In the genomic region with DNA sequence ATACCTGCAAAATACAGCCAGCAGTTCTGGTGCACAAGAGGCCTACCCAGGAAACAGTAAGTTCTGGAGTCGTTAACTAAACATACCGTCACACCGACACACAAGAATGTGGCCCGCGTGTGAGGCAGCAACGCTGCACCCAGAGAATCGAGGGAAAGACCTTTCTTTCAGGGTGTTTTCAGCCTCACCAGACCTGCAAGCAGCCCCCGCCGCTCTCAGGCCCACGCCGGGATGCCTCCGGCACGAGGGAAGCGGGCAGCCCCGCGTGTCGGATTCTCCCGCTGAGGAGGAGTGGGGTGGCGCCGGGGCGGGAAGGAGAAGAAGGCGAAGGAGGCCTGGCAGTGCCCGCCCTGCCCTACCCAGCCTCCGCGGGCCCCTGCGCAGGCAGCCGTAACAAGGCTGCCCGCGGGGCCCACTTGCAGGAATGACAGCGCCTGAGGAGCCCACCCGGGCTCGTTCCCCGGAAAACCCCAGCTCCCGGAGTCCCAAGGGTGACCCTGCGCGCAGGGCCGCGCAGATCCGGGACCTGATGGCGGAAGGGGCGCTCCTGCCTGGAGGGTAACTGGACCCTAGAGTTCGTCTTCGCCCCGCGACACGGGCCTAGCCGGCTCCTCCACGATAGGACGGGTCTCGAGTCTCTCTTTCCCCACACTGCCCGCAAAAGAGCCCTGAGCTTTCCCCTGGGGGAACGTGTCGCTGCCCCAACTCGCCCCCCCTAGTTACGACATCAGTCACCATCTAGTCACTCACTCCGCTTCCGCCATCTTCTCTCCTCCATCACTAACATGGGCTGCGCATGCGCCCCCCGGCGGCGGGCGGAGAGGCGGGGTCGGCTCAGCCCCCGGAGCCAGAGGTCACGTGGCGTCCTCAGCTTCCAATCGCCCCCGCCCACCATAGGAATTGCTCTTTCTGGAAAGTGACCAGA, we compare ENCODE assay signal across 8 cellular contexts. TPM values are rescaled to one million over a fixed set of nuclear protein-coding genes. Genes with fewer than 3 reads are reported as not detected.
DNase-seq lines count a peak whose midpoint lies in the region; ATAC-seq, FAIRE-seq and TF ChIP-seq lines count a peak whose summit lies in the region.

A gene with protein sequence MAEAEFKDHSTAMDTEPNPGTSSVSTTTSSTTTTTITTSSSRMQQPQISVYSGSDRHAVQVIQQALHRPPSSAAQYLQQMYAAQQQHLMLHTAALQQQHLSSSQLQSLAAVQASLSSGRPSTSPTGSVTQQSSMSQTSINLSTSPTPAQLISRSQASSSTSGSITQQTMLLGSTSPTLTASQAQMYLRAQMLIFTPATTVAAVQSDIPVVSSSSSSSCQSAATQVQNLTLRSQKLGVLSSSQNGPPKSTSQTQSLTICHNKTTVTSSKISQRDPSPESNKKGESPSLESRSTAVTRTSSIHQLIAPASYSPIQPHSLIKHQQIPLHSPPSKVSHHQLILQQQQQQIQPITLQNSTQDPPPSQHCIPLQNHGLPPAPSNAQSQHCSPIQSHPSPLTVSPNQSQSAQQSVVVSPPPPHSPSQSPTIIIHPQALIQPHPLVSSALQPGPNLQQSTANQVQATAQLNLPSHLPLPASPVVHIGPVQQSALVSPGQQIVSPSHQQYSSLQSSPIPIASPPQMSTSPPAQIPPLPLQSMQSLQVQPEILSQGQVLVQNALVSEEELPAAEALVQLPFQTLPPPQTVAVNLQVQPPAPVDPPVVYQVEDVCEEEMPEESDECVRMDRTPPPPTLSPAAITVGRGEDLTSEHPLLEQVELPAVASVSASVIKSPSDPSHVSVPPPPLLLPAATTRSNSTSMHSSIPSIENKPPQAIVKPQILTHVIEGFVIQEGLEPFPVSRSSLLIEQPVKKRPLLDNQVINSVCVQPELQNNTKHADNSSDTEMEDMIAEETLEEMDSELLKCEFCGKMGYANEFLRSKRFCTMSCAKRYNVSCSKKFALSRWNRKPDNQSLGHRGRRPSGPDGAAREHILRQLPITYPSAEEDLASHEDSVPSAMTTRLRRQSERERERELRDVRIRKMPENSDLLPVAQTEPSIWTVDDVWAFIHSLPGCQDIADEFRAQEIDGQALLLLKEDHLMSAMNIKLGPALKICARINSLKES (minus strand): TSS at position 782 of the 925 bp plus-strand sequence. CDS start 18 bp downstream, at position 764.

- H3K27me3 ChIP-seq in bronchial epithelial cell (ENCODE audit: control insufficient read depth, insufficient read depth, low read length) = no peaks in the 10 kb centered on the region
- no peaks in the 10 kb centered on the region for H3K27me3 ChIP-seq in small intestine (ENCODE audit: control insufficient read depth in 2 of 2, insufficient read depth in 2 of 2, low read length in 2 of 2)

- H3K4me3 Mint-ChIP-seq in WTC11 = peak within 1 kb of the TSS; percentile 98

- DNase-seq in AG09309 (ENCODE audit: low read depth) (peak; percentile 39), NCI-H226 (peak; percentile 83), WTC11 (ENCODE audit: low spot score) (peak; percentile 94), bronchial epithelial cell (ENCODE audit: low read depth) (peak; percentile 83), iPS-NIHi11 (ENCODE audit: low spot score) (peak; percentile 99), small intestine (peak; percentile 89)

- H3K9me3 Mint-ChIP-seq in WTC11 = no peaks in the 10 kb centered on the region

- CTCF ChIA-PET in WTC11 (lab: Charles Lee) = interaction anchor here (0.6 kb wide), 3 partner anchors 13 to 372 kb away, joined by 3 read pairs; no protein-coding TSS in a partner anchor

- FAIRE-seq in bronchial epithelial cell (lab: Jason Lieb, UNC) (no peak), small intestine (lab: Jason Lieb, UNC) (no peak)

- H3K36me3 ChIP-seq in bronchial epithelial cell (ENCODE audit: control insufficient read depth, insufficient read depth, low read length) = no peaks in the 10 kb centered on the region
- peaks cover 3 to 4% of the 10 kb centered on the region in 2 donors for H3K36me3 ChIP-seq in small intestine (ENCODE audit: control insufficient read depth in 2 of 2, insufficient read depth in 2 of 2, low read length in 2 of 2)

- POLR2A ChIA-PET in WTC11 (lab: Charles Lee) = no interaction called here

- peak within 1 kb of the TSS; percentile 96 for H3K27ac Mint-ChIP-seq in WTC11

- peaks cover 15% of the 10 kb centered on the region for H3K36me3 Mint-ChIP-seq in WTC11

- TF ChIP-seq CTCF in AG09309 (IDR thresholded peaks at IDR 0.05; ENCODE audit: control insufficient read depth, insufficient read depth, low read depth, low read length, missing control alignments) (no peak), WTC11 (IDR thresholded peaks at IDR 0.05) (no peak), bronchial epithelial cell (IDR thresholded peaks at IDR 0.05; ENCODE audit: insufficient read depth, low read length, severe bottlenecking) (no peak)

- no peaks in the 10 kb centered on the region for H3K27me3 Mint-ChIP-seq in WTC11 (ENCODE audit: low read depth)

- peak within 1 kb of the TSS; percentile 96 to 99 for H3K27ac ChIP-seq in small intestine (ENCODE audit: low read depth in 1 of 2, low read length in 1 of 2)

- peak within 1 kb of the TSS; percentile 86 for H3K4me3 ChIP-seq in AG09309 (ENCODE audit: control insufficient read depth, low read depth, low read length)
- H3K4me3 ChIP-seq in bronchial epithelial cell (ENCODE audit: low read depth, low read length) = peak within 1 kb of the TSS; percentile 81
- H3K4me3 ChIP-seq in small intestine (ENCODE audit: low read depth in 1 of 2, low read length in 2 of 2) = peak within 1 kb of the TSS; percentile 88 to 89

- ATAC-seq in GM19023 (IDR thresholded peaks at IDR 0.05; ENCODE audit: unreplicated experiment) = peak; percentile 81
- ATAC-seq in HG03196 (IDR thresholded peaks at IDR 0.05; ENCODE audit: unreplicated experiment) = peak; percentile 87
- peak; percentile 88 for ATAC-seq in WTC11

- WGBS in small intestine, 3 donors = 0 to 1% (median 0%) methylated on average over 61 to 70 of the region's 70 CpGs

- no peaks in the 10 kb centered on the region for H3K9me3 ChIP-seq in small intestine (ENCODE audit: control insufficient read depth, low read depth)

- peaks cover 16% of the 10 kb centered on the region for H3K4me1 Mint-ChIP-seq in WTC11

- H3K4me1 ChIP-seq in small intestine (ENCODE audit: control insufficient read depth in 2 of 2, insufficient read depth in 1 of 2, low read depth in 1 of 2, low read length in 1 of 2) = no peaks in the 10 kb centered on the region

TF ChIP-seq in WTC11, 78 proteins besides CTCF, POLR2A, EP300 and RAD21 (continues in another document):
- TF ChIP-seq, protein P1, sequence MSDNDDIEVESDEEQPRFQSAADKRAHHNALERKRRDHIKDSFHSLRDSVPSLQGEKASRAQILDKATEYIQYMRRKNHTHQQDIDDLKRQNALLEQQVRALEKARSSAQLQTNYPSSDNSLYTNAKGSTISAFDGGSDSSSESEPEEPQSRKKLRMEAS (CRISPR knock-in tag; IDR thresholded peaks at IDR 0.05) = peak; percentile 58
- TF ChIP-seq, protein P2, sequence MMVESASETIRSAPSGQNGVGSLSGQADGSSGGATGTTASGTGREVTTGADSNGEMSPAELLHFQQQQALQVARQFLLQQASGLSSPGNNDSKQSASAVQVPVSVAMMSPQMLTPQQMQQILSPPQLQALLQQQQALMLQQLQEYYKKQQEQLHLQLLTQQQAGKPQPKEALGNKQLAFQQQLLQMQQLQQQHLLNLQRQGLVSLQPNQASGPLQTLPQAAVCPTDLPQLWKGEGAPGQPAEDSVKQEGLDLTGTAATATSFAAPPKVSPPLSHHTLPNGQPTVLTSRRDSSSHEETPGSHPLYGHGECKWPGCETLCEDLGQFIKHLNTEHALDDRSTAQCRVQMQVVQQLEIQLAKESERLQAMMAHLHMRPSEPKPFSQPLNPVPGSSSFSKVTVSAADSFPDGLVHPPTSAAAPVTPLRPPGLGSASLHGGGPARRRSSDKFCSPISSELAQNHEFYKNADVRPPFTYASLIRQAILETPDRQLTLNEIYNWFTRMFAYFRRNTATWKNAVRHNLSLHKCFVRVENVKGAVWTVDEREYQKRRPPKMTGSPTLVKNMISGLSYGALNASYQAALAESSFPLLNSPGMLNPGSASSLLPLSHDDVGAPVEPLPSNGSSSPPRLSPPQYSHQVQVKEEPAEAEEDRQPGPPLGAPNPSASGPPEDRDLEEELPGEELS (CRISPR knock-in tag; IDR thresholded peaks at IDR 0.05) = 0 out of 2 replicates have a peak, but pooled peaks have one; percentile 51
- TF ChIP-seq FOXP1 (CRISPR knock-in tag; IDR thresholded peaks at IDR 0.05; ENCODE audit: borderline replicate concordance) = peak; percentile 31; the same call in 1 of the 2 replicates
- 0 out of 2 replicates have a peak, but pooled peaks have one; percentile 23 for TF ChIP-seq SMAD3 (CRISPR knock-in tag; IDR thresholded peaks at IDR 0.05; ENCODE audit: borderline replicate concordance)
- 0 out of 2 replicates have a peak, but pooled peaks have one; percentile 34 for TF ChIP-seq ZNF232 (CRISPR knock-in tag; IDR thresholded peaks at IDR 0.05)
- TF ChIP-seq, protein P3, sequence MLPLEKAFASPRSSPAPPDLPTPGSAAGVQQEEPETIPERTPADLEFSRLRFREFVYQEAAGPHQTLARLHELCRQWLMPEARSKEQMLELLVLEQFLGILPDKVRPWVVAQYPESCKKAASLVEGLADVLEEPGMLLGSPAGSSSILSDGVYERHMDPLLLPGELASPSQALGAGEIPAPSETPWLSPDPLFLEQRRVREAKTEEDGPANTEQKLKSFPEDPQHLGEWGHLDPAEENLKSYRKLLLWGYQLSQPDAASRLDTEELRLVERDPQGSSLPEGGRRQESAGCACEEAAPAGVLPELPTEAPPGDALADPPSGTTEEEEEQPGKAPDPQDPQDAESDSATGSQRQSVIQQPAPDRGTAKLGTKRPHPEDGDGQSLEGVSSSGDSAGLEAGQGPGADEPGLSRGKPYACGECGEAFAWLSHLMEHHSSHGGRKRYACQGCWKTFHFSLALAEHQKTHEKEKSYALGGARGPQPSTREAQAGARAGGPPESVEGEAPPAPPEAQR (CRISPR knock-in tag; IDR thresholded peaks at IDR 0.05) = no peak
- TF ChIP-seq SOX15 (CRISPR knock-in tag; IDR thresholded peaks at IDR 0.05) = no peak
- no peak for TF ChIP-seq SMAD4 (CRISPR knock-in tag; IDR thresholded peaks at IDR 0.05)
- peak; percentile 66; the same call in 1 of the 2 replicates for TF ChIP-seq ETV6 (CRISPR knock-in tag; IDR thresholded peaks at IDR 0.05)
- TF ChIP-seq ATF1 (CRISPR knock-in tag; IDR thresholded peaks at IDR 0.05) = no peak

RNA-seq across cellular contexts. Expression of the gene that starts here (rescaled TPM):
- 23.2 to 27.8 TPM (median 26.1 TPM) in 3 replicates for total RNA-seq in WTC11 (2021)
- 13.7 TPM in 2 replicates for total RNA-seq in bronchial epithelial cell
- polyA plus RNA-seq in small intestine = 1 to 10 TPM; 2.5 to 5.5 (median 3.0) TPM

Comparison
In these comparisons a context has a peak if more than half of its experiments do, and no peak if none do; other contexts are left out.
1. Peak in every context shown above with its lines: DNase-seq, ATAC-seq, H3K4me3 ChIP-seq and H3K27ac ChIP-seq.
2. DNase-seq: peak in every context shown above with its lines; median percentile 99 in iPS-NIHi11; 94 in WTC11; 89 in small intestine; 83 in NCI-H226; 83 in bronchial epithelial cell; 39 in AG09309.